11 cellular contexts compared by ENCODE assay signal in genomic region chr12:86496595-86496994, GRCh38.
"Had no signal": no experiment of that assay in that cellular context is flagged by ENCODE, and none has a peak within 500 bp of the region (broad histone marks: within the 10 kb centered on the region; RNA-seq: fewer than 3 reads in every experiment).

No MANE protein-coding gene starts in this region.

- H3K36me3 ChIP-seq: pancreas had no signal

- H3K4me1 ChIP-seq: pancreas, testis had no signal

- H3K27me3 ChIP-seq: pancreas, testis had no signal

- H3K27ac ChIP-seq: pancreas, testis had no signal

- H3K4me3 ChIP-seq: pancreas, testis had no signal

- ATAC-seq: activated T-cell treated with anti-CD3 and anti-CD28 coated beads, Interleukin-2, amount 50 U/mL, for 4 hours; pancreas had no signal

- H3K9me3 ChIP-seq: pancreas, testis had no signal

- DNase-seq: activated CD4-positive, alpha-beta T cell treated with anti-CD3 and anti-CD28 coated beads for 1 hour; activated CD4-positive, alpha-beta T cell treated with anti-CD3 and anti-CD28 coated beads, Interleukin-2, amount 50 U/mL, for 48 hours; activated effector memory CD4-positive, alpha-beta T cell treated with anti-CD3 and anti-CD28 coated beads, Interleukin-2, amount 50 U/mL, for 16 hours; activated T-cell treated with anti-CD3 and anti-CD28 coated beads, Interleukin-2, amount 50 U/mL, for 4 hours; amygdala; erythroblast; hypothalamus; pancreas; stimulated activated CD4-positive, alpha-beta T cell treated with anti-CD3 and anti-CD28 coated beads, Interleukin-15, amount 100 ng/mL, for 24 hours; stimulated activated CD4-positive, alpha-beta T cell treated with anti-CD3 and anti-CD28 coated beads, Interleukin-4, amount 100 ng/mL, for 24 hours; testis had no signal
